ENCODE assay signal across 24 cellular contexts in genomic region chr2:238079874-238080327, GRCh38. TPM values are rescaled to one million over a fixed set of nuclear protein-coding genes. Genes with fewer than 3 reads are reported as not detected.
DNase-seq lines count a peak whose midpoint lies in the region; ATAC-seq and TF ChIP-seq lines count a peak whose summit lies in the region.
"Had no signal": no experiment of that assay in that cellular context is flagged by ENCODE, and none has a peak within 500 bp of the region (broad histone marks: within the 10 kb centered on the region; RNA-seq: fewer than 3 reads in every experiment).

No MANE protein-coding gene starts in this region.

- H3K4me1 Mint-ChIP-seq in H9 (peaks cover 29 to 31% of the 10 kb centered on the region in 2 experiments), Calu3 (ENCODE audit: low read depth, unreplicated experiment) (no peaks in the 10 kb centered on the region)

- H3T11ph ChIP-seq in H9 (ENCODE audit: low read length) = no peak overlapping the region

- no peak overlapping the region for H3K14ac ChIP-seq in H9 (ENCODE audit: insufficient read depth, low read length)

- no peak overlapping the region for H3K4ac ChIP-seq in H9 (ENCODE audit: low read depth, low read length)

- H4K5ac ChIP-seq in H9 (ENCODE audit: insufficient read length, low read depth, low read length) = no peak overlapping the region

- no peak overlapping the region for H2BK120ac ChIP-seq in H9 (ENCODE audit: low read depth, low read length, poor library complexity, severe bottlenecking)

- H3K4me1 ChIP-seq in H9 (ENCODE audit: insufficient read depth, low read length) (no peaks in the 10 kb centered on the region), PC-9 (replicated peaks; ENCODE audit: insufficient read depth) (peaks cover 16% of the 10 kb centered on the region), osteoblast (ENCODE audit: insufficient read depth, low read length) (no peaks in the 10 kb centered on the region)

- no peaks in the 10 kb centered on the region for H3K9me2 ChIP-seq in PC-9 (ENCODE audit: insufficient read depth)

- H2AFZ ChIP-seq in H9 (ENCODE audit: low read length) (no peak overlapping the region), PC-9 (no peak overlapping the region), osteoblast (ENCODE audit: low read length) (no peak overlapping the region)

- CTCF ChIA-PET in PC-9 (lab: Charles Lee) = no interaction called here
- CTCF ChIA-PET in Calu3 (lab: Charles Lee) = no interaction called here

- H3K4me3 Mint-ChIP-seq in H9 (no peak overlapping the region), Calu3 (ENCODE audit: low read depth, unreplicated experiment) (no peak overlapping the region)
- H3K4me3 Mint-ChIP-seq: IgD-negative memory B cell had no signal

- POLR2A ChIA-PET in PC-9 (lab: Charles Lee; ENCODE audit: unreplicated experiment) = no interaction called here

- H3K36me3 ChIP-seq in PC-9 (ENCODE audit: low read depth) (peaks cover 14% of the 10 kb centered on the region; the same call in 1 of the 2 replicates), osteoblast (ENCODE audit: insufficient read depth, low read length) (peaks cover 14% of the 10 kb centered on the region)

- H3K36me3 Mint-ChIP-seq in H9 (ENCODE audit: insufficient read depth in 1 of 3, low read depth in 3 of 3) = peaks cover 57 to 85% (median 69%) of the 10 kb centered on the region in 3 experiments
- peaks cover 12% of the 10 kb centered on the region for H3K36me3 Mint-ChIP-seq in Calu3 (ENCODE audit: insufficient read depth, unreplicated experiment)

- no peak overlapping the region for H2BK12ac ChIP-seq in H9 (ENCODE audit: insufficient read length, low read depth, low read length)

- H3K27ac ChIP-seq in H9 (ENCODE audit: insufficient read length, low read depth, low read length) = no peak overlapping the region
- H3K27ac ChIP-seq in PC-9 = no peak overlapping the region
- H3K27ac ChIP-seq in osteoblast (ENCODE audit: low read depth, low read length) = no peak overlapping the region

- WGBS in H9 (ENCODE audit: extremely low coverage, insufficient read length, low lambda C conversion rate) = no CpG with 5 or more reads among the region's 2 CpGs

- H3K23ac ChIP-seq in H9 (ENCODE audit: insufficient read length, low read depth, low read length) = no peak overlapping the region

- H3K27ac Mint-ChIP-seq in H9 = peak overlapping the region in 2 of 3 experiments; percentile 5 to 26; a peak in 5 of 7 replicates
- no peak overlapping the region for H3K27ac Mint-ChIP-seq in Calu3 (ENCODE audit: unreplicated experiment)
- H3K27ac Mint-ChIP-seq: IgD-negative memory B cell had no signal

- no peaks in the 10 kb centered on the region for H3K23me2 ChIP-seq in H9 (ENCODE audit: insufficient read length, low read depth, low read length, poor library complexity, severe bottlenecking)

- no peaks in the 10 kb centered on the region for H3K27me3 ChIP-seq in H9 (ENCODE audit: insufficient read depth, low read length)
- no peaks in the 10 kb centered on the region for H3K27me3 ChIP-seq in PC-9 (ENCODE audit: insufficient read depth, low read depth)
- no peaks in the 10 kb centered on the region for H3K27me3 ChIP-seq in osteoblast (ENCODE audit: insufficient read depth, low read length)
- H3K27me3 ChIP-seq: BE2C had no signal

- peaks cover 5% of the 10 kb centered on the region for H3K79me1 ChIP-seq in H9 (ENCODE audit: insufficient read depth, low read depth, low read length, poor library complexity, severe bottlenecking)

- no peak overlapping the region for H3K18ac ChIP-seq in H9 (ENCODE audit: insufficient read length, low read depth, low read length)

- H3K9ac ChIP-seq in H9 (ENCODE audit: extremely low read depth, insufficient read length, low read length) = no peak overlapping the region

- H4K8ac ChIP-seq in H9 (replicated peaks; ENCODE audit: insufficient read length, low read depth, low read length) = no peak overlapping the region

- H4K20me1 ChIP-seq in H9 (ENCODE audit: control insufficient read depth, insufficient read depth, insufficient read length) = no peaks in the 10 kb centered on the region
- H4K20me1 ChIP-seq in PC-9 (ENCODE audit: insufficient read depth) = no peaks in the 10 kb centered on the region
- H4K20me1 ChIP-seq in osteoblast (ENCODE audit: insufficient read depth, low read length) = no peaks in the 10 kb centered on the region

- H3K27me3 Mint-ChIP-seq in H9 (ENCODE audit: low read depth) (no peaks in the 10 kb centered on the region), Calu3 (ENCODE audit: unreplicated experiment) (no peaks in the 10 kb centered on the region)
- H3K27me3 Mint-ChIP-seq: IgD-negative memory B cell had no signal

- no peak for DNase-seq in H9
- DNase-seq in PC-9 = no peak
- DNase-seq in left lobe of liver (ENCODE audit: low spot score) = peak; percentile 29
- no peak for DNase-seq in cerebellar nuclear complex (lab: John Stamatoyannopoulos, UW)
- DNase-seq in Calu3 = no peak
- DNase-seq in SW 1271 (lab: John Stamatoyannopoulos, UW) = no peak
- DNase-seq in osteoblast (ENCODE audit: insufficient read length, low spot score, missing footprints) = no peak
- DNase-seq: ACHN; BE2C; Karpas-422; MV-4-11; NCI-H1105; NCI-H1436 treated with DMSO at 0.1 percent for 48 hours; NCI-H187 treated with DMSO at 0.1 percent for 48 hours; NCI-H446; NCI-H524 treated with DMSO at 0.1 percent for 48 hours; NCI-H82; NK-92 treated with Interleukin-12 subunit alpha and Interleukin-12 subunit beta, amount 100 ng/mL, for 24 hours; RPMI8226; SHP77; T-helper 1 cell had no signal

- H3K9me3 ChIP-seq in H9 (ENCODE audit: control insufficient read depth, low read depth, low read length) = no peaks in the 10 kb centered on the region
- H3K9me3 ChIP-seq in PC-9 (ENCODE audit: insufficient read depth, low read depth) = no peaks in the 10 kb centered on the region
- no peaks in the 10 kb centered on the region for H3K9me3 ChIP-seq in osteoblast (ENCODE audit: low read depth, low read length)
- H3K9me3 ChIP-seq: BE2C had no signal

- 0 out of 5 replicates have a peak, but pooled peaks cover 0 to 5% of the 10 kb centered on the region in 2 experiments for H3K9me3 Mint-ChIP-seq in H9
- H3K9me3 Mint-ChIP-seq in Calu3 (ENCODE audit: low read depth, unreplicated experiment) = peaks cover 5% of the 10 kb centered on the region

- no peak overlapping the region for H3K4me3 ChIP-seq in PC-9
- no peak overlapping the region for H3K4me3 ChIP-seq in osteoblast (ENCODE audit: insufficient read depth, low read length)

- intact Hi-C loops in PC-9 (cut with micrococcal nuclease; ENCODE audit: unreplicated experiment) = no loop called here
- intact Hi-C loops in Calu3 (cut with micrococcal nuclease; ENCODE audit: unreplicated experiment) = no loop called here

- no peak overlapping the region for H3K56ac ChIP-seq in H9 (ENCODE audit: insufficient read length, low read depth, low read length)

- H3K4me2 ChIP-seq in H9 (ENCODE audit: insufficient read depth, insufficient read length, low read length) (no peak overlapping the region), PC-9 (peak overlapping the region; percentile 6), osteoblast (ENCODE audit: insufficient read depth, low read length) (no peak overlapping the region)

- BruUV-seq in PC-9 (replicated peaks; lab: Mats Ljungman, UMichigan) (no TSS peak), Calu3 (replicated peaks; lab: Mats Ljungman, UMichigan) (no TSS peak)

- no peak overlapping the region for H2AK5ac ChIP-seq in H9 (ENCODE audit: insufficient read length, low read length)

- ATAC-seq in left lobe of liver = peak; percentile 83

- H2BK5ac ChIP-seq in H9 (ENCODE audit: insufficient read length, low read length) = no peak overlapping the region

- TF ChIP-seq CTCF in H9 (conservative IDR thresholded peaks at IDR 0.05) = no peak
- TF ChIP-seq CTCF in PC-9 (conservative IDR thresholded peaks at IDR 0.05) = no peak
- no peak for TF ChIP-seq CTCF in Calu3 (IDR thresholded peaks at IDR 0.05; ENCODE audit: unreplicated experiment)
- TF ChIP-seq CTCF in osteoblast (IDR thresholded peaks at IDR 0.05; ENCODE audit: extremely low read depth, low read depth, low read length) = no peak

- H2BK20ac ChIP-seq in H9 (ENCODE audit: low read depth, low read length, poor library complexity, severe bottlenecking) = no peak overlapping the region

- H4K91ac ChIP-seq in H9 (ENCODE audit: insufficient read length, low read depth, low read length) = no peak overlapping the region

- H2BK15ac ChIP-seq in H9 (ENCODE audit: low read depth, low read length) = no peak overlapping the region

- H3F3A ChIP-seq in PC-9 (ENCODE audit: insufficient read depth, low read depth) = peaks cover 17% of the 10 kb centered on the region; the same call in 1 of the 2 replicates

- H3K79me2 ChIP-seq in H9 (ENCODE audit: insufficient read depth, low read length) (no peaks in the 10 kb centered on the region), PC-9 (ENCODE audit: low read depth) (no peaks in the 10 kb centered on the region), osteoblast (ENCODE audit: insufficient read depth, low read length) (no peaks in the 10 kb centered on the region)

RNA-seq across cellular contexts. Expression of gene SCLY, which starts 19.1 kb away (rescaled TPM):
- total RNA-seq in H9 (2021) = 53.4 and 55.3 TPM in 2 replicates
- 33.9 and 40.0 TPM in 2 replicates for total RNA-seq in PC-9 (2021)
- 40.6 TPM for total RNA-seq in left lobe of liver
- total RNA-seq in Calu3 (2022) = 37.5 and 38.2 TPM in 2 replicates
- total RNA-seq in osteoblast = 11.6 and 12.4 TPM in 2 replicates

RNA-seq across cellular contexts. Expression of gene ESPNL, which starts 20.2 kb away (rescaled TPM):
- total RNA-seq in H9 (2021) (0.17 and 0.37 TPM in 2 replicates), PC-9 (2021) (1.1 and 2.2 TPM in 2 replicates), left lobe of liver (1.7 TPM), Calu3 (2022) (0.19 and 0.61 TPM in 2 replicates), osteoblast (1.8 and 9.8 TPM in 2 replicates)
- total RNA-seq: M059J had no signal

RNA-seq across cellular contexts. Expression of gene KLHL30, which starts 58.6 kb away (rescaled TPM):
- total RNA-seq in H9 (2021) = not detected in 2 replicates
- total RNA-seq in PC-9 (2021) = 0.80 and 1.2 TPM in 2 replicates
- 0.10 TPM for total RNA-seq in left lobe of liver
- 0.64 and 1.3 TPM in 2 replicates for total RNA-seq in Calu3 (2022)
- under 0.01 TPM in 2 replicates for total RNA-seq in osteoblast
- total RNA-seq: M059J, SK-MEL-5 had no signal
